ENCODE assay signal across 1 cellular context in the genomic region with DNA sequence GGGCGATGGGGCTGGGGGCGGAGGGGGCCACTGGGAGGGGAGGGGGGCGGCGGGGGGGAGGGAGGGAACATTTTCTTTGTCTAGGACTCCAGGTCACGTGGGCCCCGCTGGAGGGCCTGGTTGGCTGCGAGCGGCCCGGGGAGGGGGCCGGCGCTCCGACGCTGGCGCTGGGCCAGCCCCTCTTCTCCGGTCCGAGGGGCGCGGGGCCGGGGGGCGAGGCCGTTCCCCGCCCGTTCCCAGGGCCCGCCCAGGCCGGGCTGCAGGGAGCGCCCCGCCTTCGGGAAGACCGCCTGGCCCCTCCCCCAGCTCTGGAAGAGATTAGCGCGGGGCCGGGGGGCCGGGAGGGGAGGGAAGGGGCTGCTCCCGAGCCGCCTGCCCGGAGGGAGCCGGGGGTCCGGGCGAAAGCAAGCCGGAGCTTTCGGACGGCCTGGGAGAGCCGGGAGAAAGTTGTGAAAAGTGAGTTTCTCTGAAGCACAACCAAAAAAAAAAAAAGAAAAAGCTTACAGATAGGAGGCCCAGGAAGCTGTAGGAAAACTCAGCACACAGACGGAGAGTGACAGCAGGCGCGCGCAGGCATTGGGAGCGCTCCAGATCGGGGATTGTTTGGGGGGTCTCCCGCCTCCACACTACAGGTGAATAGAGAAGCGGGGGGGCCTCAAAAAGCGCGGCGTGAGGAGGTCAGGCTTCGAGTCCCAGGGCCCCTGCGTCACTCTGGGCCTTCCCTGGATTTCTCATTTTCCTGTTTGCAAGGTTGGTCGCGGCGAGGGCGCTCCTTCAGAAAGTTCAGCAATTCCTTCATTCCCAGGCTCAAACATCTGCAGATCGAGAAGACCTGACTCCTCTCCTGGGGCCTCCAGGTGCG.
TF ChIP-seq lines count a peak whose summit lies in the region.

No MANE protein-coding gene starts in this region.

TF ChIP-seq in HepG2, 621 proteins besides CTCF, POLR2A, EP300 and RAD21 (continued from another document):
- TF ChIP-seq FOXA1 (IDR thresholded peaks at IDR 0.05), result no peak
- no peak for TF ChIP-seq FOXA1 (CRISPR knock-in tag; IDR thresholded peaks at IDR 0.05)
- no peak for TF ChIP-seq ELF4 (CRISPR knock-in tag; IDR thresholded peaks at IDR 0.05; ENCODE audit: borderline replicate concordance)
- 0 out of 2 replicates have a peak, but pooled peaks have one; percentile 8 for TF ChIP-seq RXRA (CRISPR knock-in tag; IDR thresholded peaks at IDR 0.05)
- peak; percentile 72 for TF ChIP-seq RBM39 (IDR thresholded peaks at IDR 0.05; ENCODE audit: low read depth, low read length, poor library complexity, severe bottlenecking)
- TF ChIP-seq ZBTB1 (CRISPR knock-in tag; IDR thresholded peaks at IDR 0.05; ENCODE audit: borderline replicate concordance), result no peak
- TF ChIP-seq KLF12 (CRISPR knock-in tag; IDR thresholded peaks at IDR 0.05; ENCODE audit: borderline replicate concordance), result no peak
- no peak for TF ChIP-seq ZNF317 (CRISPR knock-in tag; IDR thresholded peaks at IDR 0.05)
- no peak for TF ChIP-seq E2F2 (CRISPR knock-in tag; IDR thresholded peaks at IDR 0.05; ENCODE audit: borderline replicate concordance)
- TF ChIP-seq CHD2 (IDR thresholded peaks at IDR 0.05; ENCODE audit: low read depth, low read length), result no peak
- no peak for TF ChIP-seq ZMYM2 (CRISPR knock-in tag; IDR thresholded peaks at IDR 0.05)
- TF ChIP-seq AFF4 (CRISPR knock-in tag; IDR thresholded peaks at IDR 0.05), result no peak
- TF ChIP-seq MZF1 (CRISPR knock-in tag; IDR thresholded peaks at IDR 0.05; ENCODE audit: borderline replicate concordance), result no peak
- TF ChIP-seq ZNF619 (CRISPR knock-in tag; IDR thresholded peaks at IDR 0.05), result no peak
- TF ChIP-seq ZFX (CRISPR knock-in tag; IDR thresholded peaks at IDR 0.05; ENCODE audit: low read depth), result no peak; the same call in 1 of the 2 replicates
- TF ChIP-seq ZNF740 (CRISPR knock-in tag; IDR thresholded peaks at IDR 0.05), result 0 out of 2 replicates have a peak, but pooled peaks have one; percentile 48
- TF ChIP-seq DNMT3B (CRISPR knock-in tag; conservative IDR thresholded peaks at IDR 0.05), result no peak
- TF ChIP-seq, protein P1, sequence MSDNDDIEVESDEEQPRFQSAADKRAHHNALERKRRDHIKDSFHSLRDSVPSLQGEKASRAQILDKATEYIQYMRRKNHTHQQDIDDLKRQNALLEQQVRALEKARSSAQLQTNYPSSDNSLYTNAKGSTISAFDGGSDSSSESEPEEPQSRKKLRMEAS (IDR thresholded peaks at IDR 0.05), result no peak
- no peak for TF ChIP-seq ETS1 (CRISPR knock-in tag; IDR thresholded peaks at IDR 0.05)
- TF ChIP-seq ZNF660 (CRISPR knock-in tag; IDR thresholded peaks at IDR 0.05; ENCODE audit: borderline replicate concordance, low read depth), result no peak
- no peak for TF ChIP-seq SP2 (CRISPR knock-in tag; IDR thresholded peaks at IDR 0.05)
- no peak for TF ChIP-seq AHR (CRISPR knock-in tag; IDR thresholded peaks at IDR 0.05)
- no peak; the same call in 1 of the 2 replicates for TF ChIP-seq ZGPAT (CRISPR knock-in tag; IDR thresholded peaks at IDR 0.05)
- no peak for TF ChIP-seq KDM5B (CRISPR knock-in tag; IDR thresholded peaks at IDR 0.05; ENCODE audit: borderline replicate concordance)
- no peak for TF ChIP-seq ZNF282 (IDR thresholded peaks at IDR 0.05; ENCODE audit: partially characterized antibody)
- TF ChIP-seq, protein P2, sequence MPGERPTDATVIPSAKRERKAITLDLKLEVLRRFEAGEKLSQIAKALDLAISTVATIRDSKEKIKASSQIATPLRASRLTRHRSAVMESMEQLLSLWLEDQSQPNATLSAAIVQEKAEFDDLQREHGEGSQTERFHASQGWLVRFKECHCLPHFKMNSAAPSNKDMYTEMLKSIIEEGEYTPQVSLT (CRISPR knock-in tag; IDR thresholded peaks at IDR 0.05; ENCODE audit: borderline replicate concordance, low read depth), result no peak; the same call in 1 of the 2 replicates
- TF ChIP-seq, protein P3, sequence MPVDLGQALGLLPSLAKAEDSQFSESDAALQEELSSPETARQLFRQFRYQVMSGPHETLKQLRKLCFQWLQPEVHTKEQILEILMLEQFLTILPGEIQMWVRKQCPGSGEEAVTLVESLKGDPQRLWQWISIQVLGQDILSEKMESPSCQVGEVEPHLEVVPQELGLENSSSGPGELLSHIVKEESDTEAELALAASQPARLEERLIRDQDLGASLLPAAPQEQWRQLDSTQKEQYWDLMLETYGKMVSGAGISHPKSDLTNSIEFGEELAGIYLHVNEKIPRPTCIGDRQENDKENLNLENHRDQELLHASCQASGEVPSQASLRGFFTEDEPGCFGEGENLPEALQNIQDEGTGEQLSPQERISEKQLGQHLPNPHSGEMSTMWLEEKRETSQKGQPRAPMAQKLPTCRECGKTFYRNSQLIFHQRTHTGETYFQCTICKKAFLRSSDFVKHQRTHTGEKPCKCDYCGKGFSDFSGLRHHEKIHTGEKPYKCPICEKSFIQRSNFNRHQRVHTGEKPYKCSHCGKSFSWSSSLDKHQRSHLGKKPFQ (CRISPR knock-in tag; IDR thresholded peaks at IDR 0.05; ENCODE audit: insufficient replicate concordance), result no peak
- TF ChIP-seq JUN (CRISPR knock-in tag; IDR thresholded peaks at IDR 0.05), result no peak
- no peak for TF ChIP-seq EHMT2 (IDR thresholded peaks at IDR 0.05; ENCODE audit: borderline replicate concordance, low read depth, low read length)
- TF ChIP-seq ATF3 (CRISPR knock-in tag; IDR thresholded peaks at IDR 0.05), result no peak
- no peak for TF ChIP-seq NFIB (CRISPR knock-in tag; IDR thresholded peaks at IDR 0.05; ENCODE audit: borderline replicate concordance)
- no peak for TF ChIP-seq ZKSCAN1 (IDR thresholded peaks at IDR 0.05; ENCODE audit: low read length)
- 0 out of 2 replicates have a peak, but pooled peaks have one; percentile 20 for TF ChIP-seq MEIS2 (CRISPR knock-in tag; IDR thresholded peaks at IDR 0.05)
- no peak for TF ChIP-seq ZNF629 (CRISPR knock-in tag; conservative IDR thresholded peaks at IDR 0.05)
- TF ChIP-seq REL (CRISPR knock-in tag; conservative IDR thresholded peaks at IDR 0.05), result no peak
- TF ChIP-seq ZNF878 (CRISPR knock-in tag; IDR thresholded peaks at IDR 0.05), result no peak
- TF ChIP-seq, protein P4, sequence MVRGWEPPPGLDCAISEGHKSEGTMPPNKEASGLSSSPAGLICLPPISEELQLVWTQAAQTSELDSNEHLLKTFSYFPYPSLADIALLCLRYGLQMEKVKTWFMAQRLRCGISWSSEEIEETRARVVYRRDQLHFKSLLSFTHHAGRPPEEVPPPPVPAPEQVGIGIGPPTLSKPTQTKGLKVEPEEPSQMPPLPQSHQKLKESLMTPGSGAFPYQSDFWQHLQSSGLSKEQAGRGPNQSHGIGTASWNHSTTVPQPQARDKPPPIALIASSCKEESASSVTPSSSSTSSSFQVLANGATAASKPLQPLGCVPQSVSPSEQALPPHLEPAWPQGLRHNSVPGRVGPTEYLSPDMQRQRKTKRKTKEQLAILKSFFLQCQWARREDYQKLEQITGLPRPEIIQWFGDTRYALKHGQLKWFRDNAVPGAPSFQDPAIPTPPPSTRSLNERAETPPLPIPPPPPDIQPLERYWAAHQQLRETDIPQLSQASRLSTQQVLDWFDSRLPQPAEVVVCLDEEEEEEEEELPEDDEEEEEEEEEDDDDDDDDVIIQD (CRISPR knock-in tag; IDR thresholded peaks at IDR 0.05; ENCODE audit: low read depth), result no peak
- no peak for TF ChIP-seq MIER3 (CRISPR knock-in tag; IDR thresholded peaks at IDR 0.05; ENCODE audit: borderline replicate concordance)
- no peak for TF ChIP-seq ZNF20 (CRISPR knock-in tag; IDR thresholded peaks at IDR 0.05)
- TF ChIP-seq KMT2B (CRISPR knock-in tag; IDR thresholded peaks at IDR 0.05), result no peak
- no peak for TF ChIP-seq DBP (CRISPR knock-in tag; IDR thresholded peaks at IDR 0.05; ENCODE audit: not compliant biosample characterization)
- TF ChIP-seq HNF4G (IDR thresholded peaks at IDR 0.05; ENCODE audit: borderline replicate concordance, low read depth, low read length), result peak; percentile 19; the same call in 1 of the 2 replicates
- TF ChIP-seq HNF4G (CRISPR knock-in tag; IDR thresholded peaks at IDR 0.05; ENCODE audit: borderline replicate concordance, low read depth), result no peak
- peak; percentile 86 for TF ChIP-seq ZBTB38 (CRISPR knock-in tag; IDR thresholded peaks at IDR 0.05)
- no peak for TF ChIP-seq ZKSCAN8 (CRISPR knock-in tag; IDR thresholded peaks at IDR 0.05; ENCODE audit: borderline replicate concordance)
- no peak for TF ChIP-seq NFRKB (IDR thresholded peaks at IDR 0.05)
- TF ChIP-seq ZNF780A (CRISPR knock-in tag; IDR thresholded peaks at IDR 0.05), result no peak
- no peak for TF ChIP-seq ZNF431 (CRISPR knock-in tag; IDR thresholded peaks at IDR 0.05; ENCODE audit: borderline replicate concordance, low read depth)
- TF ChIP-seq SRF (IDR thresholded peaks at IDR 0.05; ENCODE audit: low read depth, low read length), result no peak
- TF ChIP-seq PAWR (CRISPR knock-in tag; IDR thresholded peaks at IDR 0.05; ENCODE audit: borderline replicate concordance), result no peak
- TF ChIP-seq ZNF550 (CRISPR knock-in tag; IDR thresholded peaks at IDR 0.05; ENCODE audit: borderline replicate concordance), result no peak
TF ChIP-seq in HepG2: peak in this region for 93.
